Comparison of ENCODE assay signal across 19 cellular contexts in the genomic region with DNA sequence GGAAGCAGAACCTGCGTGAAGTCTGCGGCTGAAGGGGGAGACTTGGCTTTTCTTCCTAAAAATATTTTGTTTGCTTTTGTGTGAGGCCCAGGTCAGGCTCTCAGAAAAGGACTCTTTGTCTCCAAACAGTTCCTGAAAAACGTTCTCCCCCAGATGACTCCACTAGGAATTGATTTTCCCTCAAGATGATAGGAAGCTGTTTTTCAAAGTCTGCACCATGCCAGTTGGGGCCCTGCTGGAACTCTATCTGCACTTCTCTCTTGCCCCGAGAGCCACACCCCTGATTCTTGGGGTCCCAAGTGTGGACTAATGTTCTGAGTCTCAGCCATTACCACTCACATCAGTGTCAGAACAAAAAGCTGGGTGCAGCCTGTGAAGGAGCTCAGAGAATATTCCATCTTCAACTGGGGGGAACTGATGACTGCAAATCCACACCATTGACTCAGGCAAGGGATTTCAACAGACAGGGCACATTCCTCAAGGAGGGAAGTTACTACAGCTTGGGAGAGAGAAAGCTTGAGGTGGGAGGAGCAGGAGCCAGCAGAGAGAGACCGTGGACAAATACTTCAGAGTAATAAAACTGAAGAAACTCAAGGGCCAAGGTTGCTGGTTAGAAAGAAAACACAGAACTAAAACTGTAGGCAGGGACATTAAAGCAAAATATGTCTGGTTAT.
A peak's percentile ranks its signal among the peaks of the same experiment; 100 is the strongest.
DNase-seq lines count a peak whose midpoint lies in the region; ATAC-seq and TF ChIP-seq lines count a peak whose summit lies in the region.
"Had no signal": no experiment of that assay in that cellular context is flagged by ENCODE, and none has a peak within 500 bp of the region (broad histone marks: within the 10 kb centered on the region; RNA-seq: fewer than 3 reads in every experiment).

No MANE protein-coding gene starts in this region.

- no peaks in the 10 kb centered on the region for H3K4me1 ChIP-seq in CD8-positive, alpha-beta T cell (ENCODE audit: insufficient read depth, low read length)
- H3K4me1 ChIP-seq in mesendoderm (ENCODE audit: control insufficient read depth, low read depth, low read length): no peaks in the 10 kb centered on the region
- no peaks in the 10 kb centered on the region for H3K4me1 ChIP-seq in right cardiac atrium (ENCODE audit: control insufficient read depth, insufficient read depth, low read length)
- H3K4me1 ChIP-seq: esophagus squamous epithelium had no signal

- no peaks in the 10 kb centered on the region for H3K9me3 Mint-ChIP-seq in CD8-positive, alpha-beta T cell

- H3K4me3 ChIP-seq in CD8-positive, alpha-beta T cell (ENCODE audit: low read depth, low read length): no peak overlapping the region
- H3K4me3 ChIP-seq in mesendoderm (ENCODE audit: low read length): no peak overlapping the region
- no peak overlapping the region for H3K4me3 ChIP-seq in right cardiac atrium (ENCODE audit: low read length)
- H3K4me3 ChIP-seq: BLaER1 treated with 17β-estradiol and CSF1 and Interleukin-3, amounts not matched to agents 10 nM and 100 nM; coronary artery; esophagus squamous epithelium had no signal

- H3K27ac ChIP-seq in CD8-positive, alpha-beta T cell (ENCODE audit: low read depth, low read length): no peak overlapping the region
- H3K27ac ChIP-seq in epithelial cell of prostate (peak overlapping the region; percentile 13), mesendoderm (ENCODE audit: low read depth, low read length) (no peak overlapping the region), right cardiac atrium (ENCODE audit: low read length) (no peak overlapping the region)
- H3K27ac ChIP-seq: BLaER1 treated with 17β-estradiol and CSF1 and Interleukin-3, amounts not matched to agents 10 nM and 100 nM; coronary artery; esophagus squamous epithelium; WERI-Rb-1 had no signal

- CTCF ChIA-PET in CD8-positive, alpha-beta T cell (lab: Charles Lee): interaction anchor here (0.8 kb wide), 1 partner anchor 14 kb away, joined by 4 read pairs; no protein-coding TSS in a partner anchor

- no peaks in the 10 kb centered on the region for H3K36me3 ChIP-seq in CD8-positive, alpha-beta T cell (ENCODE audit: insufficient read depth, low read length)
- H3K36me3 ChIP-seq in mesendoderm (ENCODE audit: control insufficient read depth, insufficient read depth, low read length): no peaks in the 10 kb centered on the region
- H3K36me3 ChIP-seq: BLaER1 treated with 17β-estradiol and CSF1 and Interleukin-3, amounts not matched to agents 10 nM and 100 nM; esophagus squamous epithelium; WERI-Rb-1 had no signal

- H3K36me3 Mint-ChIP-seq in CD8-positive, alpha-beta T cell: no peaks in the 10 kb centered on the region

- no peak overlapping the region for H4K5ac ChIP-seq in mesendoderm (ENCODE audit: low read length)

- WGBS in mesendoderm (ENCODE audit: extremely low coverage, insufficient coverage, low lambda C conversion rate): no CpG with 5 or more reads among the region's 5 CpGs
- 74% methylated on average over 5 of the region's 5 CpGs for WGBS in right cardiac atrium

- no peak overlapping the region for H3K4me3 Mint-ChIP-seq in CD8-positive, alpha-beta T cell
- H3K4me3 Mint-ChIP-seq: activated CD8-positive, alpha-beta T cell treated with anti-CD3 and anti-CD28 coated beads, Interleukin-2, amount 10 ng/mL, durations not matched to agents 7 days and 5 days; naive thymus-derived CD4-positive, alpha-beta T cell had no signal

- no peak overlapping the region for H3K9ac ChIP-seq in mesendoderm (ENCODE audit: low read length)
- H3K9ac ChIP-seq: BLaER1 treated with 17β-estradiol and CSF1 and Interleukin-3, amounts not matched to agents 10 nM and 100 nM had no signal

- no peak overlapping the region for H3K18ac ChIP-seq in mesendoderm (ENCODE audit: low read length)

- POLR2A ChIA-PET in CD8-positive, alpha-beta T cell (lab: Charles Lee): no interaction called here

- H2BK5ac ChIP-seq in mesendoderm (ENCODE audit: low read length): no peak overlapping the region

- no peak overlapping the region for H3K4me2 ChIP-seq in mesendoderm (ENCODE audit: low read length)
- H3K4me2 ChIP-seq: BLaER1 treated with 17β-estradiol and CSF1 and Interleukin-3, amounts not matched to agents 10 nM and 100 nM had no signal

- intact Hi-C loops in CD8-positive, alpha-beta T cell (cut with DNase I, micrococcal nuclease): no loop called here
- intact Hi-C loops in right cardiac atrium (cut with DNase I): no loop called here

- H3K9me3 ChIP-seq in CD8-positive, alpha-beta T cell (ENCODE audit: low read length): no peaks in the 10 kb centered on the region
- H3K9me3 ChIP-seq in right cardiac atrium (ENCODE audit: control insufficient read depth, low read length): no peaks in the 10 kb centered on the region
- H3K9me3 ChIP-seq: BLaER1 treated with 17β-estradiol and CSF1 and Interleukin-3, amounts not matched to agents 10 nM and 100 nM; esophagus squamous epithelium had no signal

- H3K56ac ChIP-seq in mesendoderm (ENCODE audit: low read length): no peak overlapping the region

- H3K79me2 ChIP-seq in mesendoderm (ENCODE audit: control insufficient read depth, insufficient read depth, low read length): no peaks in the 10 kb centered on the region

- H2AK5ac ChIP-seq in mesendoderm (ENCODE audit: low read length): no peak overlapping the region

- DNase-seq in CD8-positive, alpha-beta T cell: no peak
- DNase-seq in M059J (ENCODE audit: low read depth) (peak; percentile 13), epithelial cell of prostate (ENCODE audit: low read depth, low spot score) (no peak), mesendoderm (peak; percentile 81), NCI-H1436 treated with DMSO at 0.1 percent for 48 hours (lab: John Stamatoyannopoulos, UW) (no peak), right cardiac atrium (no peak), NCI-H1694 treated with DMSO at 0.1 percent for 48 hours (lab: John Stamatoyannopoulos, UW) (no peak)
- DNase-seq: activated CD8-positive, alpha-beta T cell treated with anti-CD3 and anti-CD28 coated beads, Interleukin-2, amount 10 ng/mL, durations not matched to agents 7 days and 5 days; amygdala; esophagus squamous epithelium; left ventricle myocardium superior; naive thymus-derived CD4-positive, alpha-beta T cell; NCI-H1092; NCI-H2171; WERI-Rb-1 had no signal

- no peak overlapping the region for H2BK15ac ChIP-seq in mesendoderm (replicated peaks; ENCODE audit: low read depth)

- H2BK120ac ChIP-seq in mesendoderm (ENCODE audit: low read depth, low read length): no peak overlapping the region

- no peaks in the 10 kb centered on the region for H3K27me3 ChIP-seq in CD8-positive, alpha-beta T cell (ENCODE audit: insufficient read depth, low read length)
- H3K27me3 ChIP-seq in mesendoderm (ENCODE audit: insufficient read depth, low read length, poor library complexity) (no peaks in the 10 kb centered on the region), right cardiac atrium (ENCODE audit: control insufficient read depth, insufficient read depth) (no peaks in the 10 kb centered on the region)
- H3K27me3 ChIP-seq: BLaER1 treated with 17β-estradiol and CSF1 and Interleukin-3, amounts not matched to agents 10 nM and 100 nM; esophagus squamous epithelium had no signal

- H3K4me1 Mint-ChIP-seq in CD8-positive, alpha-beta T cell (ENCODE audit: low read depth): peaks cover 2% of the 10 kb centered on the region

- H3K27me3 Mint-ChIP-seq in CD8-positive, alpha-beta T cell (ENCODE audit: low read depth): no peaks in the 10 kb centered on the region
- H3K27me3 Mint-ChIP-seq: naive thymus-derived CD4-positive, alpha-beta T cell had no signal

- H3K27ac Mint-ChIP-seq in CD8-positive, alpha-beta T cell: peak overlapping the region; percentile 25
- H3K27ac Mint-ChIP-seq: activated CD8-positive, alpha-beta T cell treated with anti-CD3 and anti-CD28 coated beads, Interleukin-2, amount 10 ng/mL, durations not matched to agents 7 days and 5 days; naive thymus-derived CD4-positive, alpha-beta T cell had no signal

- no peak overlapping the region for H4K8ac ChIP-seq in mesendoderm (ENCODE audit: low read depth, low read length)

- TF ChIP-seq CTCF in CD8-positive, alpha-beta T cell (IDR thresholded peaks at IDR 0.05): no peak

- no peak for ATAC-seq in CD8-positive, alpha-beta T cell
- no peak for ATAC-seq in right cardiac atrium
- no peak for ATAC-seq in GM18519 (IDR thresholded peaks at IDR 0.05; ENCODE audit: low FRiP score, unreplicated experiment)
- ATAC-seq: activated CD8-positive, alpha-beta T cell treated with anti-CD3 and anti-CD28 coated beads, Interleukin-2, amount 10 ng/mL, durations not matched to agents 7 days and 5 days; HCT116; left ventricle myocardium superior; naive thymus-derived CD4-positive, alpha-beta T cell had no signal

- H3K4ac ChIP-seq in mesendoderm (ENCODE audit: low read depth, low read length): no peak overlapping the region

- no peak overlapping the region for H3K23ac ChIP-seq in mesendoderm (ENCODE audit: low read length)

- H3K79me1 ChIP-seq in mesendoderm (ENCODE audit: low read length): no peaks in the 10 kb centered on the region

Comparison
In these comparisons a context has a peak if more than half of its experiments do, and no peak if none do; other contexts are left out.
1. DNase-seq: peak in M059J (single experiment) and mesendoderm (single experiment); none in CD8-positive, alpha-beta T cell (0 of 7), epithelial cell of prostate (single experiment), NCI-H1436 treated with DMSO at 0.1 percent for 48 hours (single experiment), right cardiac atrium (0 of 3) and NCI-H1694 treated with DMSO at 0.1 percent for 48 hours (single experiment).